ENCODE assay signal across 1 cellular context in the genomic region with DNA sequence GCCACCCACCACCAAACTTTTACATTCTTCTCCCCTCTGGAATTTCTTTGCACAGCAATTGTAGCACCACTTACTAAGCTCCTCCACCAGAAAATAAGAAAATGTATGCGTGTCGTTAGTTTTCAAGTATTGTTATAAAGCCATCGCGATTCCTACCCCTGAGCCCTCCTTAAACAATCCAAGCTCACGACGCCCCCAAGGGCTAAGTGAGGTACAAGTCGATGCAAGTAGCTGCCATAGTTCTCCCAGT.
TF ChIP-seq lines count a peak whose summit lies in the region.

No MANE protein-coding gene starts in this region.

TF ChIP-seq in HCT116, 20 proteins besides CTCF, POLR2A, EP300 and RAD21:
- TF ChIP-seq SP1 (IDR thresholded peaks at IDR 0.05; ENCODE audit: low read depth) (no peak), POLR2AphosphoS5 (IDR thresholded peaks at IDR 0.05; ENCODE audit: low read depth, low read length) (no peak)
